7 cellular contexts compared by ENCODE assay signal in genomic region chr4:108512615-108513505, GRCh38.
A peak's percentile ranks its signal among the peaks of the same experiment; 100 is the strongest.
DNase-seq lines count a peak whose midpoint lies in the region; ATAC-seq and TF ChIP-seq lines count a peak whose summit lies in the region.

No MANE protein-coding gene starts in this region.

- H3K36me3 ChIP-seq in psoas muscle (ENCODE audit: insufficient read depth in 1 of 2, low read depth in 1 of 2): no peaks in the 10 kb centered on the region

- ATAC-seq in psoas muscle: no peak

- in situ Hi-C loops in GM13976 (cut with MboI; ENCODE audit: low sequenced_read_pairs, unreplicated experiment): no loop called here

- no peaks in the 10 kb centered on the region for H3K9me3 ChIP-seq in psoas muscle

- no peak overlapping the region for H3K4me3 ChIP-seq in psoas muscle

- intact Hi-C loops in psoas muscle (cut with DNase I): no loop called here

- no peaks in the 10 kb centered on the region for H3K4me1 ChIP-seq in psoas muscle

- TF ChIP-seq CTCF in GM13976 (IDR thresholded peaks at IDR 0.05; ENCODE audit: borderline replicate concordance, control extremely low read depth, extremely low read depth, insufficient read depth, missing control alignments) (peak; percentile 10), psoas muscle (IDR thresholded peaks at IDR 0.05) (no peak)

- DNase-seq in GM13976 (ENCODE audit: low spot score) (no peak), NCI-H524 treated with DMSO at 0.1 percent for 48 hours (lab: John Stamatoyannopoulos, UW) (peak; percentile 6), iPS DF 19.7 (ENCODE audit: low read depth, low spot score) (peak; percentile 7), cerebellum (ENCODE audit: low spot score) (no peak), psoas muscle (no peak)
- peak; percentile 46 for DNase-seq in activated naive CD4-positive, alpha-beta T cell treated with anti-CD3 and anti-CD28 coated beads, Interleukin-2, amount 50 U/mL, for 16 hours
- peak; percentile 34 to 46 for DNase-seq in stimulated activated CD4-positive, alpha-beta T cell treated with anti-CD3 and anti-CD28 coated beads, Interleukin-2, amount 100 ng/mL, for 24 hours

- whole genome bisulfite sequencing in psoas muscle, 3 donors: 8 to 12% (median 12%) methylated on average over 17 of the region's 17 CpGs

- H3K27me3 ChIP-seq in psoas muscle (ENCODE audit: insufficient read depth in 3 of 3, low read length in 2 of 3): peaks cover 0 to 5% (median 0%) of the 10 kb centered on the region in 3 donors

- H3K27ac ChIP-seq in psoas muscle: no peak overlapping the region

Comparison
In these comparisons a context has a peak if more than half of its experiments do, and no peak if none do; other contexts are left out.
1. DNase-seq: peak in NCI-H524 treated with DMSO at 0.1 percent for 48 hours (single experiment), activated naive CD4-positive, alpha-beta T cell treated with anti-CD3 and anti-CD28 coated beads, Interleukin-2, amount 50 U/mL, for 16 hours (single experiment), iPS DF 19.7 (single experiment) and stimulated activated CD4-positive, alpha-beta T cell treated with anti-CD3 and anti-CD28 coated beads, Interleukin-2, amount 100 ng/mL, for 24 hours (2 of 2); none in GM13976 (single experiment), cerebellum (single experiment) and psoas muscle (0 of 2).